10 cellular contexts compared by ENCODE assay signal in genomic region chr15:31362886-31363285, GRCh38. TPM values are rescaled to one million over a fixed set of nuclear protein-coding genes. Genes with fewer than 3 reads are reported as not detected.
A peak's percentile ranks its signal among the peaks of the same experiment; 100 is the strongest.
DNase-seq lines count a peak whose midpoint lies in the region; ATAC-seq and TF ChIP-seq lines count a peak whose summit lies in the region.
"Had no signal": no experiment of that assay in that cellular context is flagged by ENCODE, and none has a peak within 500 bp of the region (broad histone marks: within the 10 kb centered on the region; RNA-seq: fewer than 3 reads in every experiment).

No MANE protein-coding gene starts in this region.

- no peak for TF ChIP-seq POLR2A in uterus (IDR thresholded peaks at IDR 0.05)

- H3K9me3 Mint-ChIP-seq in activated naive CD8-positive, alpha-beta T cell treated with anti-CD3 and anti-CD28 coated beads for 36 hours, result no peaks in the 10 kb centered on the region
- H3K9me3 Mint-ChIP-seq in nephron progenitor cell, result no peaks in the 10 kb centered on the region

- TF ChIP-seq CTCF in DOHH2 (IDR thresholded peaks at IDR 0.05; ENCODE audit: low read depth, low read length, poor library complexity, severe bottlenecking), result no peak
- no peak for TF ChIP-seq CTCF in nephron progenitor cell (IDR thresholded peaks at IDR 0.05)
- no peak for TF ChIP-seq CTCF in uterus (IDR thresholded peaks at IDR 0.05)

- intact Hi-C loops in uterus (cut with DNase I; ENCODE audit: low total_unique reads), result no loop called here

- peak overlapping the region in 4 of 11 experiments; percentile 70 to 84 (median 82); a peak in 7 of 22 replicates for H3K9ac ChIP-seq in BLaER1 treated with 17β-estradiol and CSF1 and Interleukin-3, amounts not matched to agents 10 nM and 100 nM

- peak overlapping the region in 8 of 11 experiments; percentile 78 to 94 (median 89); a peak in 15 of 22 replicates for H3K27ac ChIP-seq in BLaER1 treated with 17β-estradiol and CSF1 and Interleukin-3, amounts not matched to agents 10 nM and 100 nM
- H3K27ac ChIP-seq in DOHH2 (ENCODE audit: low read depth, low read length), result peak overlapping the region; percentile 99
- peak overlapping the region in 1 of 2 donors; percentile 75 for H3K27ac ChIP-seq in uterus

- H3K36me3 Mint-ChIP-seq in activated naive CD8-positive, alpha-beta T cell treated with anti-CD3 and anti-CD28 coated beads for 36 hours, result peaks cover 30% of the 10 kb centered on the region
- no peaks in the 10 kb centered on the region for H3K36me3 Mint-ChIP-seq in nephron progenitor cell (ENCODE audit: low read depth)

- no peak for DNase-seq in activated naive CD8-positive, alpha-beta T cell treated with anti-CD3 and anti-CD28 coated beads for 36 hours
- DNase-seq in nephron progenitor cell, result no peak
- no peak for DNase-seq in uterus
- no peak for DNase-seq in COR-L47 (lab: John Stamatoyannopoulos, UW)
- no peak for DNase-seq in NCI-H69 (lab: John Stamatoyannopoulos, UW)
- DNase-seq: MV-4-11, NCI-H510A treated with DMSO at 0.1 percent for 48 hours had no signal

- H3K4me3 ChIP-seq in BLaER1 treated with 17β-estradiol and CSF1 and Interleukin-3, amounts not matched to agents 10 nM and 100 nM, result no peak overlapping the region; a peak in 1 of 20 replicates
- peak overlapping the region; percentile 75 for H3K4me3 ChIP-seq in DOHH2 (ENCODE audit: low read length)
- no peak overlapping the region for H3K4me3 ChIP-seq in uterus

- no peak for ATAC-seq in HG03045 (IDR thresholded peaks at IDR 0.05; ENCODE audit: unreplicated experiment)

- H3F3A ChIP-seq in DOHH2 (ENCODE audit: control insufficient read depth, insufficient read depth), result peaks cover 50% of the 10 kb centered on the region

- H4K20me1 ChIP-seq in BLaER1 treated with 17β-estradiol and CSF1 and Interleukin-3, amounts not matched to agents 10 nM and 100 nM, result peaks cover 55 to 100% (median 93%) of the 10 kb centered on the region in 11 experiments
- no peaks in the 10 kb centered on the region for H4K20me1 ChIP-seq in DOHH2 (ENCODE audit: control insufficient read depth, insufficient read depth, low read depth, low read length)

- peak overlapping the region; percentile 81 for H3K4me3 Mint-ChIP-seq in activated naive CD8-positive, alpha-beta T cell treated with anti-CD3 and anti-CD28 coated beads for 36 hours
- H3K4me3 Mint-ChIP-seq in nephron progenitor cell, result no peak overlapping the region

- H3K27me3 Mint-ChIP-seq in activated naive CD8-positive, alpha-beta T cell treated with anti-CD3 and anti-CD28 coated beads for 36 hours, result no peaks in the 10 kb centered on the region
- no peaks in the 10 kb centered on the region for H3K27me3 Mint-ChIP-seq in nephron progenitor cell (ENCODE audit: low read depth, poor library complexity)

- H3K79me2 ChIP-seq in DOHH2 (ENCODE audit: control insufficient read depth, low read length), result peaks cover 94% of the 10 kb centered on the region

- H3K4me2 ChIP-seq in BLaER1 treated with 17β-estradiol and CSF1 and Interleukin-3, amounts not matched to agents 10 nM and 100 nM, result peak overlapping the region; percentile 87 to 99 (median 94)
- H3K4me2 ChIP-seq in DOHH2 (ENCODE audit: low read length), result peak overlapping the region; percentile 91

- H3K4me1 ChIP-seq in BLaER1 treated with 17β-estradiol and CSF1 and Interleukin-3, amounts not matched to agents 10 nM and 100 nM, result peaks cover 99 to 100% (median 100%) of the 10 kb centered on the region in 10 experiments
- H3K4me1 ChIP-seq in DOHH2 (ENCODE audit: control insufficient read depth, low read length) (peaks cover 99% of the 10 kb centered on the region), uterus (peaks cover 0 to 25% of the 10 kb centered on the region in 2 donors)

- H3K27me3 ChIP-seq in BLaER1 treated with 17β-estradiol and CSF1 and Interleukin-3, amounts not matched to agents 10 nM and 100 nM, result no peaks in the 10 kb centered on the region
- no peaks in the 10 kb centered on the region for H3K27me3 ChIP-seq in DOHH2 (ENCODE audit: control insufficient read depth, low read length)
- no peaks in the 10 kb centered on the region for H3K27me3 ChIP-seq in uterus

- H3K4me1 Mint-ChIP-seq in activated naive CD8-positive, alpha-beta T cell treated with anti-CD3 and anti-CD28 coated beads for 36 hours, result peaks cover 96% of the 10 kb centered on the region
- H3K4me1 Mint-ChIP-seq in nephron progenitor cell, result peaks cover 69% of the 10 kb centered on the region

- H3K36me3 ChIP-seq in BLaER1 treated with 17β-estradiol and CSF1 and Interleukin-3, amounts not matched to agents 10 nM and 100 nM, result peaks cover 0 to 19% (median 7%) of the 10 kb centered on the region in 11 experiments; a peak in 13 of 22 replicates
- peaks cover 52% of the 10 kb centered on the region for H3K36me3 ChIP-seq in DOHH2 (ENCODE audit: control insufficient read depth, low read length)
- no peaks in the 10 kb centered on the region for H3K36me3 ChIP-seq in uterus

- no peaks in the 10 kb centered on the region for H3K9me3 ChIP-seq in BLaER1 treated with 17β-estradiol and CSF1 and Interleukin-3, amounts not matched to agents 10 nM and 100 nM (replicated peaks in 1 of 11)
- H3K9me3 ChIP-seq in DOHH2 (ENCODE audit: control insufficient read depth, insufficient read depth, low read length), result no peaks in the 10 kb centered on the region
- no peaks in the 10 kb centered on the region for H3K9me3 ChIP-seq in uterus

- H3K9me2 ChIP-seq in DOHH2 (replicated peaks; ENCODE audit: control insufficient read depth, low read length), result no peaks in the 10 kb centered on the region

- peak overlapping the region; percentile 99 for H3K27ac Mint-ChIP-seq in activated naive CD8-positive, alpha-beta T cell treated with anti-CD3 and anti-CD28 coated beads for 36 hours
- peak overlapping the region; percentile 1 for H3K27ac Mint-ChIP-seq in nephron progenitor cell

RNA-seq across cellular contexts. Expression of gene KLF13, which starts 36.3 kb away (rescaled TPM):
- total RNA-seq in activated naive CD8-positive, alpha-beta T cell treated with anti-CD3 and anti-CD28 coated beads for 36 hours, result 100 to 1,000 TPM; 110 to 111 TPM
- total RNA-seq in uterus, result 10 to 100 TPM; 20.2 to 58.8 (median 25.7) TPM
